ENCODE assay signal across 8 cellular contexts in the genomic region with DNA sequence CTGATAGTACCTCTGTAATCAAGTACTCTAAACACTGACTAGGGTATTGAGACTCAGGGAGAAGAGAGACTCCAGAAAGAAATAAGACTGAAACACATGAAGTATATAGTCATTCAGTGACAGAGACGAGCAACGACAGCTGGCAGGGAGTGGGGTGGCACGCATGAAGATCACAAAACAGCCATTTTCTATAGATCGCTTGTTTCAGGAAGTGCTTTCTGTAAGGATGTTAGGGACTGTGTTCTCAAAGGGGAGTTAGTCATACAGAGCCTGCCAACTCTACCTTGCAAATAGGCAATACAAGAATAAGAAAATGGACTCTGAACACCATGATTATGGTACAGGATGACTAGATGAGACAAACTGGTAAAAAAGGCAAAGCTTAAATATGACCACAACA.
DNase-seq lines count a peak whose midpoint lies in the region; ATAC-seq, FAIRE-seq and TF ChIP-seq lines count a peak whose summit lies in the region.

No MANE protein-coding gene starts in this region.

- H3K4me3 Mint-ChIP-seq in T-cell = no peak overlapping the region

- peak in 30 of 34 experiments; percentile 3 to 45 (median 13) for DNase-seq in T-cell
- DNase-seq in small intestine = peak; percentile 67
- no peak for DNase-seq in HPDE6-E6E7 (ENCODE audit: extremely low spot score)
- DNase-seq in stomach = no peak
- DNase-seq in cerebellum (ENCODE audit: low spot score) = no peak
- DNase-seq in COLO829 (ENCODE audit: low spot score) = no peak

- H3K36me3 Mint-ChIP-seq in T-cell = peaks cover 3% of the 10 kb centered on the region

- TF ChIP-seq CTCF in stomach (IDR thresholded peaks at IDR 0.05) = no peak

- peaks cover 5 to 48% (median 37%) of the 10 kb centered on the region in 3 donors for H3K4me1 Mint-ChIP-seq in T-cell

- CTCF ChIA-PET in T-cell (lab: Charles Lee) = interaction anchor here in 1 of 2 donors (0.6 to 0.9 kb wide), 2 partner anchors 141 to 249 kb away, joined by 3 to 4 read pairs; no protein-coding TSS in a partner anchor

- no peak overlapping the region for H3K27ac Mint-ChIP-seq in T-cell

- H3K9me3 ChIP-seq in small intestine (ENCODE audit: control insufficient read depth, low read depth) = no peaks in the 10 kb centered on the region
- no peaks in the 10 kb centered on the region for H3K9me3 ChIP-seq in stomach

- POLR2A ChIA-PET in T-cell (lab: Charles Lee) = interaction anchor here (0.6 to 1.0 kb wide), 6 partner anchors 11 to 1125 kb away, joined by 3 to 6 read pairs (median 3); no protein-coding TSS in a partner anchor

- FAIRE-seq in small intestine (lab: Jason Lieb, UNC) = no peak

- no peaks in the 10 kb centered on the region for H3K27me3 ChIP-seq in small intestine (ENCODE audit: control insufficient read depth in 2 of 2, insufficient read depth in 2 of 2, low read length in 2 of 2)
- no peaks in the 10 kb centered on the region for H3K27me3 ChIP-seq in stomach

- intact Hi-C loops in stomach (cut with DNase I; ENCODE audit: low total_unique reads) = loop anchor here (5.0 to 10.0 kb wide), 2 partner anchors 135 to 307 kb away; no protein-coding TSS in a partner anchor

- peaks cover 0 to 5% of the 10 kb centered on the region in 2 donors for H3K4me1 ChIP-seq in small intestine (ENCODE audit: control insufficient read depth in 2 of 2, insufficient read depth in 1 of 2, low read depth in 1 of 2, low read length in 1 of 2)
- H3K4me1 ChIP-seq in stomach = peaks cover 4 to 58% (median 32%) of the 10 kb centered on the region in 4 donors

- TF ChIP-seq POLR2A in stomach (IDR thresholded peaks at IDR 0.05) = no peak

- no peaks in the 10 kb centered on the region for H3K9me3 Mint-ChIP-seq in T-cell

- ATAC-seq in GM18867 (IDR thresholded peaks at IDR 0.05; ENCODE audit: unreplicated experiment) (peak; percentile 89), HG02798 (IDR thresholded peaks at IDR 0.05; ENCODE audit: poor library complexity, unreplicated experiment) (peak; percentile 90), T-cell (replicated peaks in 1 of 4) (peak; percentile 85 to 94 (median 89))

- 36 to 62% (median 45%) methylated on average over 4 of the region's 4 CpGs for WGBS in small intestine, 3 donors
- WGBS in stomach, 5 donors = 77 to 90% (median 80%) methylated on average over 4 of the region's 4 CpGs

- H3K36me3 ChIP-seq in small intestine (ENCODE audit: control insufficient read depth in 2 of 2, insufficient read depth in 2 of 2, low read length in 2 of 2) (peaks cover 0 to 5% of the 10 kb centered on the region in 2 donors), stomach (no peaks in the 10 kb centered on the region)

- H3K4me3 ChIP-seq in small intestine (ENCODE audit: low read depth in 1 of 2, low read length in 2 of 2) (no peak overlapping the region), stomach (no peak overlapping the region)

- H3K27ac ChIP-seq in small intestine (ENCODE audit: low read depth in 1 of 2, low read length in 1 of 2) = no peak overlapping the region
- H3K27ac ChIP-seq in stomach = no peak overlapping the region

- H3K27me3 Mint-ChIP-seq in T-cell = no peaks in the 10 kb centered on the region

- no peak for TF ChIP-seq EP300 in stomach (IDR thresholded peaks at IDR 0.05)

Comparison
In these comparisons a context has a peak if more than half of its experiments do, and no peak if none do; other contexts are left out.
1. DNase-seq: peak in T-cell (30 of 34) and small intestine (single experiment); none in HPDE6-E6E7 (single experiment), stomach (single experiment), cerebellum (single experiment) and COLO829 (single experiment).
2. Peak in every context shown above with its lines, with median percentiles within 50 percentile points of each other: ATAC-seq.